ENCODE assay signal across 25 cellular contexts in the genomic region with DNA sequence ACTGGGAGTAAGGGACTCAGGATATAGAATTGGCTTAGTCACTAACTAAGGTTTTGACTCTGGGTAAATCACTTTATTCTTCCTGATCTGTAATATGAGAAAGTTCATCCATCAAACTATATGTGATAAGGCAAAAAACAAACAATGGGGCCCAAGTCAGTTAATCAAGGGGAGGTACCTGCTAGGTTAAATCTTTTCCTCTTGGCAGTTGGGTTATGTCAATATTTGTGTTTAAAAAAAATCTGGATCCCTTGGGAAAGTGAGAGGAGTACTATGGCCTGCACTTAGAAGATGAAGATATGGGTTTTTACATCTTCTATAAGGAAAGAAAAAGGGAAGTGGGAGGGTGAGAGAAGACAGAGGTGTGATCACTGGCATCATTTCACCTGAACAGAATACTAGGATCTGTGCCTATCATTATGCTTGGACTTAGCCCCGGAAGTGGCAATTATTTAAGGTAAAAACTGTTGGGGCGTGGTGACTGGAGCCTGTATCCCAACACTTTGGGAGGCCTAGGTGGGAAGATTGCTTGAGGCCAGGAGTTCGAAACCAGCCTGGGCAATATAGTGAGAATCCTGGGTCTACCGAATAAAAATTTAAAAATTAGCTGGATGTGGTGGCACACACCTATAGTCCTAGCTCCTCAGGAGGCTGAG. TPM values are rescaled to one million over a fixed set of nuclear protein-coding genes. Genes with fewer than 3 reads are reported as not detected.
"Had no signal": no experiment of that assay in that cellular context is flagged by ENCODE, and none has a peak within 500 bp of the region (broad histone marks: within the 10 kb centered on the region; RNA-seq: fewer than 3 reads in every experiment).

No MANE protein-coding gene starts in this region.

- H3K36me3 ChIP-seq: left lung, prostate gland, spleen, thyroid gland had no signal

- H3K27ac ChIP-seq: left lung, prostate gland, spleen, thyroid gland had no signal

- H3K27me3 ChIP-seq: left lung, spleen, thyroid gland had no signal

- H3K4me1 ChIP-seq: left lung, prostate gland, spleen, thyroid gland had no signal

- DNase-seq: activated B cell treated with CpG ODN at 0.5 μM for 24 hours; activated CD4-positive, alpha-beta T cell treated with anti-CD3 and anti-CD28 coated beads for 4 hours; activated CD4-positive, alpha-beta T cell treated with anti-CD3 and anti-CD28 coated beads, Interleukin-2, amount 50 U/mL, for 48 hours; activated effector memory CD4-positive, alpha-beta T cell treated with Interleukin-2 at 50 U/mL for 16 hours; activated naive CD4-positive, alpha-beta T cell treated with anti-CD3 and anti-CD28 coated beads for 36 hours; activated T-cell treated with anti-CD3 and anti-CD28 coated beads, Interleukin-2, amount 50 U/mL, for 48 hours; effector memory CD4-positive, alpha-beta T cell; foreskin melanocyte; kidney; left lung; natural killer cell; spleen; stimulated activated CD4-positive, alpha-beta T cell treated with anti-CD3 and anti-CD28 coated beads, Interleukin-4, amount 100 ng/mL, for 4 hours; stimulated activated naive CD8-positive, alpha-beta T cell treated with anti-CD3 and anti-CD28 coated beads, Interleukin-15, Interleukin-2, amounts not matched to agents 100 U/mL and 50 U/mL, for 24 hours; substantia nigra; T-helper 9 cell; thyroid gland had no signal

- H3K4me3 ChIP-seq: left lung, lung, prostate gland, spleen, thyroid gland had no signal

- ATAC-seq: left lung; natural killer cell; stimulated activated naive CD8-positive, alpha-beta T cell treated with anti-CD3 and anti-CD28 coated beads, Interleukin-15, Interleukin-2, amounts not matched to agents 100 U/mL and 50 U/mL, for 24 hours had no signal

- H3K9me3 ChIP-seq: prostate gland, thyroid gland had no signal

RNA-seq across cellular contexts. Expression of a gene that starts 2.8 kb away (rescaled TPM):
- total RNA-seq: activated B cell treated with CpG ODN at 0.5 μM for 24 hours; activated naive CD4-positive, alpha-beta T cell treated with anti-CD3 and anti-CD28 coated beads for 36 hours; cardiac septum; dermis microvascular lymphatic vessel endothelial cell; kidney; left lung; mesenteric fat pad; natural killer cell; osteoblast; spleen; T-helper 1 cell treated with Interleukin-12 subunit alpha and Interleukin-12 subunit beta and Interleukin-4 antibody, amounts not matched to agents 30 ng/mL and 1 ng/mL, for 36 hours; thyroid gland; ureter had no signal
